7 cellular contexts compared by ENCODE assay signal in the genomic region with DNA sequence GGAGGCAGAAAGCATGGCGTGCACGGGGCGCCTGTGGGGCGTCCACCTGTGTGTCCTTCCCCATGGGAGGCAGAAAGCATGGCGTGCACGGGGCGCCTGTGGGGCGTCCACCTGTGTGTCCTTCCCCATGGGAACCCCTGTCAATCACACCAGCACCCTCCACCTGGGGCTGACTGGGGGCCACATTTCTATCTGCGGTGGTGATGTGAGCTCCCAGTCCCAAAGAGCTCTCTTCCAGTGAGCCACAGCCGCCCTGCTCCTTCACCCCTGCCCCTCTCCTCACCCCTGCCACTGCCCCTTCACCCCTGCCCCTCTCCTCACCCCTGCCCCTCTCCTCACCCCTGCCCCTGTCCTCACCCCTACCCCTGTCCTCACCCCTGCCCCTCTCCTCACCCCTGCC. TPM values are rescaled to one million over a fixed set of nuclear protein-coding genes. Genes with fewer than 3 reads are reported as not detected.
DNase-seq lines count a peak whose midpoint lies in the region; ATAC-seq, FAIRE-seq and TF ChIP-seq lines count a peak whose summit lies in the region.
"Not testable (repeated sequence)": the region's sequence is repeated elsewhere in the genome, so short reads cannot be mapped to it uniquely, and the experiment has no call there.

No MANE protein-coding gene starts in this region.

- H3K27me3 ChIP-seq in ACC112 (ENCODE audit: insufficient read depth, low read length); GM12878 (replicated peaks in 1 of 2; ENCODE audit: control insufficient read depth in 2 of 2, insufficient read depth in 2 of 2, low read length in 1 of 2): not testable (repeated sequence)

- TF ChIP-seq RAD21 in GM12878 (IDR thresholded peaks at IDR 0.05; ENCODE audit: insufficient read depth, low read depth, low read length): not testable (repeated sequence)

- SMC1A ChIA-PET in GM12878 (lab: Charles Lee; ENCODE audit: uncharacterized antibody, unreplicated experiment): not testable (repeated sequence)

- not testable (repeated sequence) for TF ChIP-seq POLR2A in GM12878 (IDR thresholded peaks at IDR 0.05; ENCODE audit: low read depth, low read length)

- not testable (repeated sequence) for H3K27me3 Mint-ChIP-seq in chondrocyte (ENCODE audit: low read depth); stimulated activated naive B cell treated with anti-CD40 and anti-IgM and Interleukin-4, amounts not matched to agents 10 μg/mL and 1 μg/mL and 100 μg/mL, for 72 hours

- in situ Hi-C loops in GM12878 (cut with MboI): not testable (repeated sequence)

- H3K27ac ChIP-seq in ACC112 (ENCODE audit: low read depth, low read length): peak overlapping the region; percentile 91
- peak overlapping the region; percentile 63 for H3K27ac ChIP-seq in RWPE1
- not testable (repeated sequence) for H3K27ac ChIP-seq in GM12878 (ENCODE audit: control insufficient read depth, insufficient read depth)

- RAD21 ChIA-PET in GM12878 (lab: Charles Lee; ENCODE audit: unreplicated experiment): not testable (repeated sequence)

- TF ChIP-seq EP300 in GM12878 (IDR thresholded peaks at IDR 0.05; ENCODE audit: borderline replicate concordance in 1 of 2, control insufficient read depth in 1 of 2, low read depth in 2 of 2, low read length in 2 of 2): not testable (repeated sequence)

- H3K4me3 Mint-ChIP-seq in chondrocyte (ENCODE audit: unreplicated experiment); stimulated activated naive B cell treated with anti-CD40 and anti-IgM and Interleukin-4, amounts not matched to agents 10 μg/mL and 1 μg/mL and 100 μg/mL, for 72 hours: not testable (repeated sequence)

- not testable (repeated sequence) for BruUV-seq in GM12878 (replicated peaks; lab: Mats Ljungman, UMichigan)

- not testable (repeated sequence) for H3K4me2 ChIP-seq in GM12878 (ENCODE audit: control insufficient read depth, insufficient read depth)

- not testable (repeated sequence) for TF ChIP-seq CTCF in RWPE1 (conservative IDR thresholded peaks at IDR 0.05; ENCODE audit: low read depth); GM12878 (IDR thresholded peaks at IDR 0.05 in 2 of 3, conservative IDR thresholded peaks at IDR 0.05 in 1 of 3; ENCODE audit: control insufficient read depth in 2 of 3, extremely low read depth in 1 of 3, insufficient read depth in 1 of 3, low read depth in 3 of 3, low read length in 3 of 3); chondrocyte (IDR thresholded peaks at IDR 0.05)

- H3K36me3 Mint-ChIP-seq in chondrocyte (ENCODE audit: low read depth): peaks cover 42% of the 10 kb centered on the region
- H3K36me3 Mint-ChIP-seq in stimulated activated naive B cell treated with anti-CD40 and anti-IgM and Interleukin-4, amounts not matched to agents 10 μg/mL and 1 μg/mL and 100 μg/mL, for 72 hours: peaks cover 72 to 74% of the 10 kb centered on the region in 2 donors

- H3K4me3 ChIP-seq in ACC112 (ENCODE audit: low read depth, low read length); GM12878: not testable (repeated sequence)

- peak; percentile 18; the same call in 2 of the 3 replicates for ATAC-seq in GM12878
- ATAC-seq in stimulated activated naive B cell treated with anti-CD40 and anti-IgM and Interleukin-4, amounts not matched to agents 10 μg/mL and 1 μg/mL and 100 μg/mL, for 72 hours (replicated peaks): peak; percentile 16 to 18

- not testable (repeated sequence) for H4K20me1 ChIP-seq in GM12878 (ENCODE audit: control insufficient read depth, insufficient read depth)

- H3K9me3 Mint-ChIP-seq in chondrocyte (ENCODE audit: low read depth); stimulated activated naive B cell treated with anti-CD40 and anti-IgM and Interleukin-4, amounts not matched to agents 10 μg/mL and 1 μg/mL and 100 μg/mL, for 72 hours: not testable (repeated sequence)

- not testable (repeated sequence) for DNase-seq in RWPE1 (ENCODE audit: low spot score); GM12878 (ENCODE audit: low read depth, low spot score); stimulated activated naive B cell treated with anti-CD40 and anti-IgM and Interleukin-4, amounts not matched to agents 10 μg/mL and 1 μg/mL and 100 μg/mL, for 72 hours
- DNase-seq in chondrocyte (ENCODE audit: low spot score) (peak; percentile 56), germinal center (ENCODE audit: low spot score) (peak; percentile 30), posterior vena cava (ENCODE audit: low spot score) (peak; percentile 49)

- not testable (repeated sequence) for H2AFZ ChIP-seq in ACC112 (ENCODE audit: low read length, unreplicated experiment); GM12878 (ENCODE audit: control insufficient read depth, low read depth, low read length)

- H3K79me2 ChIP-seq in ACC112 (ENCODE audit: control insufficient read depth, insufficient read depth, low read length, unreplicated experiment): peaks cover 36% of the 10 kb centered on the region
- H3K79me2 ChIP-seq in GM12878 (ENCODE audit: control insufficient read depth, insufficient read depth, low read length): not testable (repeated sequence)

- H3K9ac ChIP-seq in GM12878 (ENCODE audit: control insufficient read depth, insufficient read depth, low read length): not testable (repeated sequence)

- not testable (repeated sequence) for H3K27ac Mint-ChIP-seq in chondrocyte (ENCODE audit: unreplicated experiment); stimulated activated naive B cell treated with anti-CD40 and anti-IgM and Interleukin-4, amounts not matched to agents 10 μg/mL and 1 μg/mL and 100 μg/mL, for 72 hours

- peaks cover 58% of the 10 kb centered on the region for H3K36me3 ChIP-seq in ACC112 (ENCODE audit: insufficient read depth, low read length)
- H3K36me3 ChIP-seq in GM12878 (ENCODE audit: control insufficient read depth in 2 of 2, insufficient read depth in 2 of 2, low read length in 1 of 2): peaks cover 44 to 47% of the 10 kb centered on the region in 2 experiments

- CTCF ChIA-PET in RWPE1 (lab: Yijun Ruan, JAX); GM12878 (lab: Yijun Ruan, JAX): not testable (repeated sequence)

- intact Hi-C loops in GM12878 (cut with micrococcal nuclease; ENCODE audit: unreplicated experiment); posterior vena cava (cut with DNase I): not testable (repeated sequence)

- FAIRE-seq in GM12878 (lab: Jason Lieb, UNC): not testable (repeated sequence)

- no CpG with 5 or more reads among the region's 10 CpGs for WGBS in GM12878 (ENCODE audit: insufficient coverage, insufficient replicate concordance, low lambda C conversion rate, missing lambda C conversion rate)

- H3K4me1 Mint-ChIP-seq in chondrocyte (ENCODE audit: low read depth): peaks cover 30% of the 10 kb centered on the region
- H3K4me1 Mint-ChIP-seq in stimulated activated naive B cell treated with anti-CD40 and anti-IgM and Interleukin-4, amounts not matched to agents 10 μg/mL and 1 μg/mL and 100 μg/mL, for 72 hours: peaks cover 10 to 11% of the 10 kb centered on the region in 2 donors

- peaks cover 31% of the 10 kb centered on the region for H3K4me1 ChIP-seq in ACC112 (ENCODE audit: control insufficient read depth, insufficient read depth, low read length, unreplicated experiment)
- not testable (repeated sequence) for H3K4me1 ChIP-seq in GM12878 (ENCODE audit: control insufficient read depth, insufficient read depth, low read length)

- not testable (repeated sequence) for H3K9me3 ChIP-seq in GM12878 (replicated peaks; ENCODE audit: control insufficient read depth, insufficient read depth, low read length)

- POLR2A ChIA-PET in RWPE1 (lab: Yijun Ruan, JAX; ENCODE audit: low non-redundant PET); GM12878 (lab: Charles Lee): not testable (repeated sequence)

RNA-seq across cellular contexts. Expression of gene PFKP, which starts 39.0 kb away (rescaled TPM):
- 462 and 515 TPM in 2 replicates for total RNA-seq in GM12878 (2013; cell fraction: nucleolus; rRNA removed)
- total RNA-seq in GM12878 (2014; rRNA removed) (111 and 118 TPM in 2 replicates), GM12878 (2014; rRNA removed; fragmentation: Illumina TruSeq; extraction: Trizol) (69.5 and 79.2 TPM in 2 replicates), GM12878 (2021) (129 and 130 TPM in 2 replicates), chondrocyte (151 to 188 TPM (median 182 TPM) in 3 replicates), posterior vena cava (100 to 1,000 TPM; 109 to 216 TPM)
- polyA plus RNA-seq in GM12878 (2011; ENCODE audit: low read depth): 73.8 TPM
- polyA plus RNA-seq in GM12878 (2011; rRNA removed) (107 and 145 TPM in 2 replicates), GM12878 (2014; fragmentation: Illumina TruSeq; extraction: Trizol) (61.8 and 62.4 TPM in 2 replicates), GM12878 (2014; fragmentation: Nextera tagmentation; extraction: Ambion mirVana) (10 to 100 TPM; 27.0 to 45.0 TPM), GM12878 (2014; rRNA removed) (90.7 and 99.9 TPM in 2 replicates), GM12878 (2016; fragmentation: Nextera tagmentation; extraction: Ambion mirVana) (100 to 1,000 TPM; 101 to 111 TPM)
- 117 and 136 TPM in 2 replicates for polyA plus RNA-seq in GM12878 (2011; cell fraction: cytosol; rRNA removed)
- 731 and 734 TPM in 2 replicates for polyA plus RNA-seq in GM12878 (2011; cell fraction: nucleus; rRNA removed)
- 117 and 160 TPM in 2 replicates for polyA plus RNA-seq in GM12878 (2012)
- polyA minus RNA-seq in GM12878 (2011; rRNA and poly(A)+ RNA removed): 99.6 and 153 TPM in 2 replicates
- polyA minus RNA-seq in GM12878 (2011; cell fraction: cytosol; rRNA and poly(A)+ RNA removed): 77.0 and 77.2 TPM in 2 replicates
- 161 and 211 TPM in 2 replicates for polyA minus RNA-seq in GM12878 (2011; cell fraction: nucleus; rRNA and poly(A)+ RNA removed)
